ENCODE assay signal across 1 cellular context in the genomic region with DNA sequence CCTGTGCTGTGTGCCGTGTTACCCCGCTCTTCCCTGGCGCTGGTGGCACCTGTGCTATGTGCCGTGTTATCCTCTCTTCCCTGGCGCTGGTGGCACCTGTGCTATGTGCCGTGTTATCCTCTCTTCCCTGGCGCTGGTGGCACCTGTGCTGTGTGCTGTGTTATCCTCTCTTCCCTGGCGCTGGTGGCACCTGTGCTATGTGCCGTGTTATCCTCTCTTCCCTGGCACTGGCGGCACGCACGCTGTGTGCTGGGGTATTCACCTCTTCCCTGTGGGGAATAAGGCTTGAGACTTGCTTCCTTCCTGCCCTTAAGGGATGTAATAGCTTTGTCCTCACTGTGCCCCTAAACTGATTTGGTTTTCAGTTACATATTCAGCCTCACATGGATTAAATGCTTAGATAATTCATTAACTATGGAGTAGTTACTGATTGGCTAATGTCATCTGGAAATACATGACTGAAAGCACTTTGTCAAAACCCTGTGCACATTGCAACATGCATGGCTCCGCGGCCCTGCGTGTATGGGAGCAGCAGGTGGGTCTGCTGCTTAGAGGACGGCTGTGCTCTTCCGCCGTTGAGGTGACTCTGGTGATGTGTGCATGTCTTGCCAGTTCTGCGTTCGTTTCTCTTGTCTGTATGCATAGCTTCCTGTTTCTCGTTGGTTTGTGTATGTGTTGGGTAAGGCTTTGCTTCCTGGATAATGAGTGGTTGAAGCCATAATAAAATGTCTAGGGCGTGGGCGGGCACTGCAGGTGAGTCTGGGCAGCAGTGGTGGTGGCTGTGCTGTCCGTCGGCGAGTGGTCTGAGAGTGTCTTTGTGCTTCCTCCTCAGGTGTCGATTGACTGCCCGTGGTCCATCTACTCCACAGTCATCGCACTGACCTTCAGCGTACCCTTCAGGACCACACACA.
TF ChIP-seq lines count a peak whose summit lies in the region.

No MANE protein-coding gene starts in this region.

TF ChIP-seq in GM23338, 12 proteins besides CTCF, POLR2A, EP300 and RAD21 (continued from another document):
- TF ChIP-seq, protein P1, sequence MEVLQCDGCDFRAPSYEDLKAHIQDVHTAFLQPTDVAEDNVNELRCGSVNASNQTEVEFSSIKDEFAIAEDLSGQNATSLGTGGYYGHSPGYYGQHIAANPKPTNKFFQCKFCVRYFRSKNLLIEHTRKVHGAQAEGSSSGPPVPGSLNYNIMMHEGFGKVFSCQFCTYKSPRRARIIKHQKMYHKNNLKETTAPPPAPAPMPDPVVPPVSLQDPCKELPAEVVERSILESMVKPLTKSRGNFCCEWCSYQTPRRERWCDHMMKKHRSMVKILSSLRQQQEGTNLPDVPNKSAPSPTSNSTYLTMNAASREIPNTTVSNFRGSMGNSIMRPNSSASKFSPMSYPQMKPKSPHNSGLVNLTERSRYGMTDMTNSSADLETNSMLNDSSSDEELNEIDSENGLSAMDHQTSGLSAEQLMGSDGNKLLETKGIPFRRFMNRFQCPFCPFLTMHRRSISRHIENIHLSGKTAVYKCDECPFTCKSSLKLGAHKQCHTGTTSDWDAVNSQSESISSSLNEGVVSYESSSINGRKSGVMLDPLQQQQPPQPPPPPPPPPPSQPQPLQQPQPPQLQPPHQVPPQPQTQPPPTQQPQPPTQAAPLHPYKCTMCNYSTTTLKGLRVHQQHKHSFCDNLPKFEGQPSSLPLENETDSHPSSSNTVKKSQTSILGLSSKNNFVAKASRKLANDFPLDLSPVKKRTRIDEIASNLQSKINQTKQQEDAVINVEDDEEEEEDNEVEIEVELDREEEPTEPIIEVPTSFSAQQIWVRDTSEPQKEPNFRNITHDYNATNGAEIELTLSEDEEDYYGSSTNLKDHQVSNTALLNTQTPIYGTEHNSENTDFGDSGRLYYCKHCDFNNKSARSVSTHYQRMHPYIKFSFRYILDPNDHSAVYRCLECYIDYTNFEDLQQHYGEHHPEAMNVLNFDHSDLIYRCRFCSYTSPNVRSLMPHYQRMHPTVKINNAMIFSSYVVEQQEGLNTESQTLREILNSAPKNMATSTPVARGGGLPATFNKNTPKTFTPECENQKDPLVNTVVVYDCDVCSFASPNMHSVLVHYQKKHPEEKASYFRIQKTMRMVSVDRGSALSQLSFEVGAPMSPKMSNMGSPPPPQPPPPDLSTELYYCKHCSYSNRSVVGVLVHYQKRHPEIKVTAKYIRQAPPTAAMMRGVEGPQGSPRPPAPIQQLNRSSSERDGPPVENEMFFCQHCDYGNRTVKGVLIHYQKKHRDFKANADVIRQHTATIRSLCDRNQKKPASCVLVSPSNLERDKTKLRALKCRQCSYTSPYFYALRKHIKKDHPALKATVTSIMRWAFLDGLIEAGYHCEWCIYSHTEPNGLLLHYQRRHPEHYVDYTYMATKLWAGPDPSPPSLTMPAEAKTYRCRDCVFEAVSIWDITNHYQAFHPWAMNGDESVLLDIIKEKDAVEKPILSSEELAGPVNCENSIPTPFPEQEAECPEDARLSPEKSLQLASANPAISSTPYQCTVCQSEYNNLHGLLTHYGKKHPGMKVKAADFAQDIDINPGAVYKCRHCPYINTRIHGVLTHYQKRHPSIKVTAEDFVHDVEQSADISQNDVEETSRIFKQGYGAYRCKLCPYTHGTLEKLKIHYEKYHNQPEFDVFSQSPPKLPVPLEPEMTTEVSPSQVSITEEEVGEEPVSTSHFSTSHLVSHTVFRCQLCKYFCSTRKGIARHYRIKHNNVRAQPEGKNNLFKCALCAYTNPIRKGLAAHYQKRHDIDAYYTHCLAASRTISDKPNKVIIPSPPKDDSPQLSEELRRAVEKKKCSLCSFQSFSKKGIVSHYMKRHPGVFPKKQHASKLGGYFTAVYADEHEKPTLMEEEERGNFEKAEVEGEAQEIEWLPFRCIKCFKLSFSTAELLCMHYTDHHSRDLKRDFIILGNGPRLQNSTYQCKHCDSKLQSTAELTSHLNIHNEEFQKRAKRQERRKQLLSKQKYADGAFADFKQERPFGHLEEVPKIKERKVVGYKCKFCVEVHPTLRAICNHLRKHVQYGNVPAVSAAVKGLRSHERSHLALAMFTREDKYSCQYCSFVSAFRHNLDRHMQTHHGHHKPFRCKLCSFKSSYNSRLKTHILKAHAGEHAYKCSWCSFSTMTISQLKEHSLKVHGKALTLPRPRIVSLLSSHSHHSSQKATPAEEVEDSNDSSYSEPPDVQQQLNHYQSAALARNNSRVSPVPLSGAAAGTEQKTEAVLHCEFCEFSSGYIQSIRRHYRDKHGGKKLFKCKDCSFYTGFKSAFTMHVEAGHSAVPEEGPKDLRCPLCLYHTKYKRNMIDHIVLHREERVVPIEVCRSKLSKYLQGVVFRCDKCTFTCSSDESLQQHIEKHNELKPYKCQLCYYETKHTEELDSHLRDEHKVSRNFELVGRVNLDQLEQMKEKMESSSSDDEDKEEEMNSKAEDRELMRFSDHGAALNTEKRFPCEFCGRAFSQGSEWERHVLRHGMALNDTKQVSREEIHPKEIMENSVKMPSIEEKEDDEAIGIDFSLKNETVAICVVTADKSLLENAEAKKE (CRISPR knock-in tag; IDR thresholded peaks at IDR 0.05), result no peak
- TF ChIP-seq ZNF331 (CRISPR knock-in tag; IDR thresholded peaks at IDR 0.05; ENCODE audit: low read depth) (no peak), EZH2phosphoT487 (IDR thresholded peaks at IDR 0.05; ENCODE audit: unreplicated experiment) (no peak), ZNF114 (CRISPR knock-in tag; IDR thresholded peaks at IDR 0.05) (no peak), POLR2AphosphoS5 (IDR thresholded peaks at IDR 0.05; ENCODE audit: low read depth) (no peak), CREB1 (CRISPR knock-in tag; IDR thresholded peaks at IDR 0.05; ENCODE audit: low read depth) (no peak), STAT1 (IDR thresholded peaks at IDR 0.05; ENCODE audit: unreplicated experiment) (no peak), EZH2 (IDR thresholded peaks at IDR 0.05; ENCODE audit: low read depth, unreplicated experiment) (no peak), JUNB (IDR thresholded peaks at IDR 0.05; ENCODE audit: unreplicated experiment) (no peak), NANOG (IDR thresholded peaks at IDR 0.05; ENCODE audit: borderline replicate concordance) (no peak)
- TF ChIP-seq, protein P2, sequence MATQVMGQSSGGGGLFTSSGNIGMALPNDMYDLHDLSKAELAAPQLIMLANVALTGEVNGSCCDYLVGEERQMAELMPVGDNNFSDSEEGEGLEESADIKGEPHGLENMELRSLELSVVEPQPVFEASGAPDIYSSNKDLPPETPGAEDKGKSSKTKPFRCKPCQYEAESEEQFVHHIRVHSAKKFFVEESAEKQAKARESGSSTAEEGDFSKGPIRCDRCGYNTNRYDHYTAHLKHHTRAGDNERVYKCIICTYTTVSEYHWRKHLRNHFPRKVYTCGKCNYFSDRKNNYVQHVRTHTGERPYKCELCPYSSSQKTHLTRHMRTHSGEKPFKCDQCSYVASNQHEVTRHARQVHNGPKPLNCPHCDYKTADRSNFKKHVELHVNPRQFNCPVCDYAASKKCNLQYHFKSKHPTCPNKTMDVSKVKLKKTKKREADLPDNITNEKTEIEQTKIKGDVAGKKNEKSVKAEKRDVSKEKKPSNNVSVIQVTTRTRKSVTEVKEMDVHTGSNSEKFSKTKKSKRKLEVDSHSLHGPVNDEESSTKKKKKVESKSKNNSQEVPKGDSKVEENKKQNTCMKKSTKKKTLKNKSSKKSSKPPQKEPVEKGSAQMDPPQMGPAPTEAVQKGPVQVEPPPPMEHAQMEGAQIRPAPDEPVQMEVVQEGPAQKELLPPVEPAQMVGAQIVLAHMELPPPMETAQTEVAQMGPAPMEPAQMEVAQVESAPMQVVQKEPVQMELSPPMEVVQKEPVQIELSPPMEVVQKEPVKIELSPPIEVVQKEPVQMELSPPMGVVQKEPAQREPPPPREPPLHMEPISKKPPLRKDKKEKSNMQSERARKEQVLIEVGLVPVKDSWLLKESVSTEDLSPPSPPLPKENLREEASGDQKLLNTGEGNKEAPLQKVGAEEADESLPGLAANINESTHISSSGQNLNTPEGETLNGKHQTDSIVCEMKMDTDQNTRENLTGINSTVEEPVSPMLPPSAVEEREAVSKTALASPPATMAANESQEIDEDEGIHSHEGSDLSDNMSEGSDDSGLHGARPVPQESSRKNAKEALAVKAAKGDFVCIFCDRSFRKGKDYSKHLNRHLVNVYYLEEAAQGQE (IDR thresholded peaks at IDR 0.05; ENCODE audit: unreplicated experiment), result no peak
